ENCODE assay signal across 8 cellular contexts in genomic region chrX:120603707-120604358, GRCh38. TPM values are rescaled to one million over a fixed set of nuclear protein-coding genes. Genes with fewer than 3 reads are reported as not detected.
A peak's percentile ranks its signal among the peaks of the same experiment; 100 is the strongest.
DNase-seq lines count a peak whose midpoint lies in the region; ATAC-seq, FAIRE-seq and TF ChIP-seq lines count a peak whose summit lies in the region.

Gene MCTS1, plus strand, starts transcription at chrX:120604101. Its CDS starts 136 bp downstream, at chrX:120604237.

- H3K36me3 Mint-ChIP-seq in T-helper 17 cell (ENCODE audit: low read depth): no peaks in the 10 kb centered on the region

- no peak for FAIRE-seq in urothelium cell line (lab: Jason Lieb, UNC)

- H3K27ac Mint-ChIP-seq in T-helper 17 cell: peak within 1 kb of the TSS; percentile 98

- WGBS in psoas muscle, 3 donors: 0 to 31% (median 1%) methylated on average over 25 to 31 of the region's 31 CpGs

- H3K36me3 ChIP-seq in right atrium auricular region: no peaks in the 10 kb centered on the region
- H3K36me3 ChIP-seq in psoas muscle (ENCODE audit: insufficient read depth in 1 of 2, low read depth in 1 of 2): peaks cover 0 to 7% of the 10 kb centered on the region in 2 donors

- no peaks in the 10 kb centered on the region for H3K27me3 ChIP-seq in right atrium auricular region
- H3K27me3 ChIP-seq in psoas muscle (ENCODE audit: insufficient read depth in 3 of 3, low read length in 2 of 3): no peaks in the 10 kb centered on the region

- ATAC-seq in HG02852 (IDR thresholded peaks at IDR 0.05; ENCODE audit: unreplicated experiment) (peak; percentile 91), T-helper 17 cell (peak; percentile 95), psoas muscle (peak; percentile 89 to 97 (median 96))

- H3K4me3 ChIP-seq in right atrium auricular region: peak within 1 kb of the TSS; percentile 52 to 55
- H3K4me3 ChIP-seq in psoas muscle: peak within 1 kb of the TSS; percentile 70

- H3K4me1 Mint-ChIP-seq in T-helper 17 cell: peaks cover 5% of the 10 kb centered on the region

- H3K9me3 ChIP-seq in T-helper 17 cell (ENCODE audit: control insufficient read depth, low read length, poor library complexity, severe bottlenecking) (no peaks in the 10 kb centered on the region), right atrium auricular region (no peaks in the 10 kb centered on the region), psoas muscle (no peaks in the 10 kb centered on the region)

- DNase-seq in GM13977 (ENCODE audit: low spot score) (peak; percentile 54), NCI-H146 treated with DMSO at 0.1 percent for 48 hours (lab: John Stamatoyannopoulos, UW; ENCODE audit: unreplicated experiment) (peak; percentile 89), T-helper 17 cell (peak; percentile 55 to 69 (median 56)), anterior cingulate cortex (lab: John Stamatoyannopoulos, UW) (peak in 57 of 58 donors; percentile 2 to 84 (median 64)), right atrium auricular region (ENCODE audit: low spot score) (peak; percentile 85), psoas muscle (peak; percentile 77 to 89), urothelium cell line (ENCODE audit: low spot score) (peak; percentile 62)

- no peaks in the 10 kb centered on the region for H3K27me3 Mint-ChIP-seq in T-helper 17 cell

- intact Hi-C loops in psoas muscle (cut with DNase I): loop anchor here (1.0 to 2.0 kb wide), 2 partner anchors 43 kb away; partner anchors contain the start of gene CUL4B (in 1 of the 2)

- TF ChIP-seq CTCF in GM13977 (IDR thresholded peaks at IDR 0.05; ENCODE audit: extremely low read depth, insufficient read depth, missing control alignments): no peak
- no peak for TF ChIP-seq CTCF in right atrium auricular region (IDR thresholded peaks at IDR 0.05)
- TF ChIP-seq CTCF in psoas muscle (IDR thresholded peaks at IDR 0.05): no peak

- in situ Hi-C loops in GM13977 (cut with MboI; ENCODE audit: low pct_unique_long_range_greater_than_20kb, low sequenced_read_pairs, unreplicated experiment): no loop called here

- peak within 1 kb of the TSS; percentile 98 for H3K4me3 Mint-ChIP-seq in T-helper 17 cell

- H3K4me1 ChIP-seq in right atrium auricular region (no peaks in the 10 kb centered on the region), psoas muscle (no peaks in the 10 kb centered on the region)

- peak within 1 kb of the TSS; percentile 78 to 85 for H3K27ac ChIP-seq in right atrium auricular region
- H3K27ac ChIP-seq in psoas muscle: peak within 1 kb of the TSS; percentile 86

RNA-seq across cellular contexts. Expression of gene MCTS1, which starts in this region (rescaled TPM):
- 10 to 100 TPM; 16.2 to 19.6 TPM for total RNA-seq in T-helper 17 cell
- total RNA-seq in right atrium auricular region: 10 to 100 TPM; 17.2 to 25.3 TPM
- 10 to 100 TPM; 23.0 to 34.6 (median 27.7) TPM for total RNA-seq in psoas muscle
- 10 to 100 TPM; 26.7 to 54.3 (median 29.5) TPM for polyA plus RNA-seq in psoas muscle

Comparison
In these comparisons a context has a peak if more than half of its experiments do, and no peak if none do; other contexts are left out.
1. Peak in every context shown above with its lines: DNase-seq, ATAC-seq, H3K4me3 ChIP-seq and H3K27ac ChIP-seq.